Comparison of ENCODE assay signal across 13 cellular contexts in genomic region chr3:16059081-16059537, GRCh38.
DNase-seq lines count a peak whose midpoint lies in the region; ATAC-seq and TF ChIP-seq lines count a peak whose summit lies in the region.
"Had no signal": no experiment of that assay in that cellular context is flagged by ENCODE, and none has a peak within 500 bp of the region (broad histone marks: within the 10 kb centered on the region; RNA-seq: fewer than 3 reads in every experiment).

No MANE protein-coding gene starts in this region.

- intact Hi-C loops in activated naive CD4-positive, alpha-beta T cell treated with anti-CD3 and anti-CD28 coated beads for 36 hours (cut with micrococcal nuclease): no loop called here

- WGBS in lung, 2 donors: 94 to 95% methylated on average over 5 of the region's 5 CpGs

- TF ChIP-seq CTCF in cardiac fibroblast (IDR thresholded peaks at IDR 0.05; ENCODE audit: low read depth, low read length) (no peak), lung (IDR thresholded peaks at IDR 0.05; ENCODE audit: control extremely low read depth, extremely low read depth) (no peak), thoracic aorta (IDR thresholded peaks at IDR 0.05) (no peak)

- CTCF ChIA-PET in activated naive CD4-positive, alpha-beta T cell treated with anti-CD3 and anti-CD28 coated beads for 36 hours (lab: Charles Lee): interaction anchor here (1.3 to 1.6 kb wide), 2 partner anchors 10 to 187 kb away, joined by 4 to 9 read pairs; no protein-coding TSS in a partner anchor

- H3K27ac Mint-ChIP-seq in activated naive CD4-positive, alpha-beta T cell treated with anti-CD3 and anti-CD28 coated beads for 36 hours: no peak overlapping the region

- H3K4me3 Mint-ChIP-seq in activated naive CD4-positive, alpha-beta T cell treated with anti-CD3 and anti-CD28 coated beads for 36 hours: no peak overlapping the region

- H3K4me3 ChIP-seq in cardiac fibroblast (replicated peaks in 1 of 2; ENCODE audit: low read depth in 2 of 2, low read length in 2 of 2): no peak overlapping the region
- no peak overlapping the region for H3K4me3 ChIP-seq in lung
- no peak overlapping the region for H3K4me3 ChIP-seq in thoracic aorta

- ATAC-seq in lung (ENCODE audit: insufficient read depth, low FRiP score) (no peak), thoracic aorta (ENCODE audit: insufficient number of reproducible peaks, low FRiP score, low read depth) (no peak), HG03280 (IDR thresholded peaks at IDR 0.05; ENCODE audit: unreplicated experiment) (no peak)
- ATAC-seq: left colon had no signal

- DNase-seq in NCI-H2029 treated with DMSO at 0.1 percent for 48 hours (lab: John Stamatoyannopoulos, UW) (peak; percentile 2), cardiac fibroblast (ENCODE audit: low read depth in 2 of 2) (peak; percentile 33 to 58), lung (ENCODE audit: low spot score) (no peak), thoracic aorta (ENCODE audit: low spot score) (no peak), DMS79 treated with DMSO at 0.1 percent for 48 hours (lab: John Stamatoyannopoulos, UW) (no peak), inferior parietal cortex (ENCODE audit: extremely low spot score) (no peak)
- no peak for DNase-seq in activated naive CD4-positive, alpha-beta T cell treated with anti-CD3 and anti-CD28 coated beads for 36 hours
- DNase-seq: activated CD4-positive, alpha-beta T cell treated with anti-CD3 and anti-CD28 coated beads, Interleukin-2, amount 50 U/mL, for 1 hour; COR-L47; left colon; NCI-H226; SIG-M5 had no signal

- no peaks in the 10 kb centered on the region for H3K4me1 Mint-ChIP-seq in activated naive CD4-positive, alpha-beta T cell treated with anti-CD3 and anti-CD28 coated beads for 36 hours (ENCODE audit: low read depth)

- H3K9me3 Mint-ChIP-seq in activated naive CD4-positive, alpha-beta T cell treated with anti-CD3 and anti-CD28 coated beads for 36 hours: no peaks in the 10 kb centered on the region

- H3K27me3 ChIP-seq in lung (ENCODE audit: control insufficient read depth, insufficient read depth): no peaks in the 10 kb centered on the region
- H3K27me3 ChIP-seq in thoracic aorta (replicated peaks; ENCODE audit: insufficient read depth): no peaks in the 10 kb centered on the region

- H3K36me3 ChIP-seq in lung (ENCODE audit: control insufficient read depth in 2 of 2, insufficient read depth in 2 of 2, low read length in 2 of 2): no peaks in the 10 kb centered on the region
- H3K36me3 ChIP-seq in thoracic aorta: no peaks in the 10 kb centered on the region

- no peaks in the 10 kb centered on the region for H3K9me3 ChIP-seq in lung (ENCODE audit: control insufficient read depth in 2 of 2, insufficient read depth in 1 of 2, low read length in 1 of 2)
- H3K9me3 ChIP-seq in thoracic aorta: no peaks in the 10 kb centered on the region

- H3K27ac ChIP-seq in lung (ENCODE audit: low read depth in 1 of 2, low read length in 1 of 2) (peak overlapping the region; percentile 81 to 86), thoracic aorta (peak overlapping the region; percentile 75 to 81)

- H3K4me1 ChIP-seq in lung (ENCODE audit: control insufficient read depth in 2 of 2, insufficient read depth in 2 of 2, low read length in 2 of 2) (peaks cover 5 to 13% of the 10 kb centered on the region in 2 donors), thoracic aorta (ENCODE audit: control insufficient read depth in 1 of 2, low read depth in 2 of 2) (peaks cover 28 to 70% of the 10 kb centered on the region in 2 donors)

- no peaks in the 10 kb centered on the region for H3K36me3 Mint-ChIP-seq in activated naive CD4-positive, alpha-beta T cell treated with anti-CD3 and anti-CD28 coated beads for 36 hours (ENCODE audit: low read depth)

- peaks cover 2% of the 10 kb centered on the region for H3K27me3 Mint-ChIP-seq in activated naive CD4-positive, alpha-beta T cell treated with anti-CD3 and anti-CD28 coated beads for 36 hours (ENCODE audit: low read depth)

Comparison
In these comparisons a context has a peak if more than half of its experiments do, and no peak if none do; other contexts are left out.
1. DNase-seq: peak in NCI-H2029 treated with DMSO at 0.1 percent for 48 hours (single experiment) and cardiac fibroblast (2 of 2); none in lung (single experiment), thoracic aorta (single experiment), activated naive CD4-positive, alpha-beta T cell treated with anti-CD3 and anti-CD28 coated beads for 36 hours (single experiment), DMS79 treated with DMSO at 0.1 percent for 48 hours (single experiment) and inferior parietal cortex (single experiment).